In genomic region chr7:81684513-81685262, GRCh38 we compare ENCODE assay signal across 8 cellular contexts.
A peak's percentile ranks its signal among the peaks of the same experiment; 100 is the strongest.
DNase-seq lines count a peak whose midpoint lies in the region; ATAC-seq, FAIRE-seq and TF ChIP-seq lines count a peak whose summit lies in the region.

No MANE protein-coding gene starts in this region.

- H3K27me3 ChIP-seq in K562 (ENCODE audit: control insufficient read depth in 2 of 2, insufficient read depth in 2 of 2, low read length in 2 of 2) (no peaks in the 10 kb centered on the region), subcutaneous abdominal adipose tissue (ENCODE audit: control insufficient read depth in 5 of 5, insufficient read depth in 4 of 5, low read length in 5 of 5) (no peaks in the 10 kb centered on the region), WERI-Rb-1 (ENCODE audit: insufficient read depth, low read depth, severe bottlenecking) (no peaks in the 10 kb centered on the region)

- no peak overlapping the region for H3K27ac ChIP-seq in K562 (ENCODE audit: extremely low read depth, low read depth, low read length)
- peak overlapping the region; percentile 17 for H3K27ac ChIP-seq in subcutaneous abdominal adipose tissue (ENCODE audit: low read depth, low read length)
- no peak overlapping the region for H3K27ac ChIP-seq in WERI-Rb-1

- DNase-seq in AG09319 (ENCODE audit: extremely low read depth, low read depth), result peak; percentile 99
- DNase-seq in NCI-H510A (lab: John Stamatoyannopoulos, UW), result peak; percentile 37
- DNase-seq in K562 (ENCODE audit: extremely low read depth in 1 of 4, low spot score in 3 of 4), result no peak
- peak; percentile 96 for DNase-seq in islet precursor cell
- no peak for DNase-seq in WERI-Rb-1

- no peaks in the 10 kb centered on the region for H3K36me3 ChIP-seq in K562 (ENCODE audit: control insufficient read depth, insufficient read depth, low read length)
- H3K36me3 ChIP-seq in subcutaneous abdominal adipose tissue (ENCODE audit: control insufficient read depth in 5 of 5, insufficient read depth in 5 of 5, low read length in 5 of 5), result no peaks in the 10 kb centered on the region
- no peaks in the 10 kb centered on the region for H3K36me3 ChIP-seq in WERI-Rb-1

- CTCF ChIA-PET in K562 (lab: Yijun Ruan, JAX; ENCODE audit: low intra/inter-chr PET ratio), result no interaction called here

- TF ChIP-seq POLR2A in K562 (conservative IDR thresholded peaks at IDR 0.05), result no peak

- no peak overlapping the region for H2AFZ ChIP-seq in K562 (ENCODE audit: low read depth, low read length)

- in situ Hi-C loops in K562 (cut with MboI), result no loop called here

- POLR2A ChIA-PET in K562 (lab: Yijun Ruan, JAX), result no interaction called here

- H3K4me2 ChIP-seq in K562 (ENCODE audit: insufficient read depth, low read length), result no peak overlapping the region

- ATAC-seq in GM19043 (IDR thresholded peaks at IDR 0.05; ENCODE audit: low read depth, unreplicated experiment) (peak; percentile 85), HG03439 (IDR thresholded peaks at IDR 0.05; ENCODE audit: unreplicated experiment) (peak; percentile 98), K562 (no peak)

- H3K9ac ChIP-seq in K562 (ENCODE audit: insufficient read depth in 1 of 2, low read depth in 2 of 2, low read length in 2 of 2) (no peak overlapping the region), subcutaneous abdominal adipose tissue (ENCODE audit: low read length in 5 of 5) (no peak overlapping the region)

- no TSS peak for BruUV-seq in K562 (replicated peaks; lab: Mats Ljungman, UMichigan)

- H3K79me2 ChIP-seq in K562 (ENCODE audit: control insufficient read depth, insufficient read depth, low read length), result no peaks in the 10 kb centered on the region

- FAIRE-seq in K562 (lab: Jason Lieb, UNC), result no peak

- intact Hi-C loops in K562 (cut with micrococcal nuclease), result no loop called here

- H3K4me1 ChIP-seq in K562 (replicated peaks in 1 of 2; ENCODE audit: control insufficient read depth in 2 of 2, insufficient read depth in 2 of 2, low read length in 2 of 2) (no peaks in the 10 kb centered on the region), subcutaneous abdominal adipose tissue (ENCODE audit: control insufficient read depth in 5 of 5, insufficient read depth in 5 of 5, low read length in 5 of 5) (peaks cover 0 to 12% (median 6%) of the 10 kb centered on the region in 5 donors)

- TF ChIP-seq CTCF in AG09319 (IDR thresholded peaks at IDR 0.05; ENCODE audit: low read depth, low read length) (no peak), K562 (IDR thresholded peaks at IDR 0.05 in 2 of 3, conservative IDR thresholded peaks at IDR 0.05 in 1 of 3; ENCODE audit: insufficient read depth in 2 of 3, low read depth in 1 of 3, low read length in 3 of 3) (no peak), WERI-Rb-1 (IDR thresholded peaks at IDR 0.05; ENCODE audit: low read depth, low read length) (no peak)

- no peak for TF ChIP-seq RAD21 in K562 (CRISPR knock-in tag; conservative IDR thresholded peaks at IDR 0.05 in 1 of 2, IDR thresholded peaks at IDR 0.05 in 1 of 2)

- 4% methylated on average over 2 of the region's 2 CpGs for WGBS in K562 (ENCODE audit: insufficient coverage, low coverage, missing lambda C conversion rate)

- H4K20me1 ChIP-seq in K562 (replicated peaks; ENCODE audit: control insufficient read depth, insufficient read depth, low read length), result no peaks in the 10 kb centered on the region

- H3K9me1 ChIP-seq in K562 (ENCODE audit: control insufficient read depth, insufficient read depth, low read length), result no peaks in the 10 kb centered on the region

- peaks cover 3% of the 10 kb centered on the region for H3K9me3 ChIP-seq in K562 (replicated peaks; ENCODE audit: control insufficient read depth, insufficient read depth, low read depth, low read length)
- H3K9me3 ChIP-seq in subcutaneous abdominal adipose tissue (ENCODE audit: control insufficient read depth in 5 of 5, low read length in 5 of 5), result no peaks in the 10 kb centered on the region
- H3K9me3 ChIP-seq in WERI-Rb-1 (ENCODE audit: severe bottlenecking), result no peaks in the 10 kb centered on the region

- no peak for TF ChIP-seq EP300 in K562 (IDR thresholded peaks at IDR 0.05; ENCODE audit: low read length)

- no peak overlapping the region for H3K4me3 ChIP-seq in K562
- H3K4me3 ChIP-seq in subcutaneous abdominal adipose tissue (ENCODE audit: low read depth in 1 of 5, low read length in 5 of 5), result no peak overlapping the region
- H3K4me3 ChIP-seq in WERI-Rb-1 (ENCODE audit: low read depth, low read length), result no peak overlapping the region

TF ChIP-seq in K562, 482 proteins besides CTCF, POLR2A, EP300 and RAD21 (continues in another document):
- TF ChIP-seq MAFG (tag; conservative IDR thresholded peaks at IDR 0.05), result 0 out of 2 replicates have a peak, but pooled peaks have one; percentile 42
- no peak for TF ChIP-seq HDAC3 (IDR thresholded peaks at IDR 0.05; ENCODE audit: borderline replicate concordance, partially characterized antibody)
- TF ChIP-seq CCNT2 (IDR thresholded peaks at IDR 0.05; ENCODE audit: borderline replicate concordance, extremely low read depth, insufficient read length, low read depth, low read length), result no peak
- TF ChIP-seq NR2C2 (CRISPR knock-in tag; IDR thresholded peaks at IDR 0.05), result no peak
- TF ChIP-seq NR2C2 (tag; IDR thresholded peaks at IDR 0.05), result no peak
- no peak for TF ChIP-seq TEAD1 (CRISPR knock-in tag; IDR thresholded peaks at IDR 0.05)
- TF ChIP-seq MYC (IDR thresholded peaks at IDR 0.05; ENCODE audit: low read depth, low read length), result no peak
- no peak for TF ChIP-seq MYC (CRISPR knock-in tag; IDR thresholded peaks at IDR 0.05; ENCODE audit: borderline replicate concordance, low read depth)
- TF ChIP-seq STAG1 (CRISPR knock-in tag; IDR thresholded peaks at IDR 0.05; ENCODE audit: borderline replicate concordance), result no peak
- no peak for TF ChIP-seq THAP12 (CRISPR knock-in tag; IDR thresholded peaks at IDR 0.05)
- TF ChIP-seq THAP7 (CRISPR knock-in tag; IDR thresholded peaks at IDR 0.05), result no peak
- no peak for TF ChIP-seq MECOM (CRISPR knock-in tag; IDR thresholded peaks at IDR 0.05)
- no peak for TF ChIP-seq NR2F6 (CRISPR knock-in tag; IDR thresholded peaks at IDR 0.05)
- peak; percentile 40 for TF ChIP-seq MAFK (IDR thresholded peaks at IDR 0.05; ENCODE audit: low read length)
- TF ChIP-seq SREBF2 (CRISPR knock-in tag; IDR thresholded peaks at IDR 0.05), result no peak
- TF ChIP-seq, protein P1, sequence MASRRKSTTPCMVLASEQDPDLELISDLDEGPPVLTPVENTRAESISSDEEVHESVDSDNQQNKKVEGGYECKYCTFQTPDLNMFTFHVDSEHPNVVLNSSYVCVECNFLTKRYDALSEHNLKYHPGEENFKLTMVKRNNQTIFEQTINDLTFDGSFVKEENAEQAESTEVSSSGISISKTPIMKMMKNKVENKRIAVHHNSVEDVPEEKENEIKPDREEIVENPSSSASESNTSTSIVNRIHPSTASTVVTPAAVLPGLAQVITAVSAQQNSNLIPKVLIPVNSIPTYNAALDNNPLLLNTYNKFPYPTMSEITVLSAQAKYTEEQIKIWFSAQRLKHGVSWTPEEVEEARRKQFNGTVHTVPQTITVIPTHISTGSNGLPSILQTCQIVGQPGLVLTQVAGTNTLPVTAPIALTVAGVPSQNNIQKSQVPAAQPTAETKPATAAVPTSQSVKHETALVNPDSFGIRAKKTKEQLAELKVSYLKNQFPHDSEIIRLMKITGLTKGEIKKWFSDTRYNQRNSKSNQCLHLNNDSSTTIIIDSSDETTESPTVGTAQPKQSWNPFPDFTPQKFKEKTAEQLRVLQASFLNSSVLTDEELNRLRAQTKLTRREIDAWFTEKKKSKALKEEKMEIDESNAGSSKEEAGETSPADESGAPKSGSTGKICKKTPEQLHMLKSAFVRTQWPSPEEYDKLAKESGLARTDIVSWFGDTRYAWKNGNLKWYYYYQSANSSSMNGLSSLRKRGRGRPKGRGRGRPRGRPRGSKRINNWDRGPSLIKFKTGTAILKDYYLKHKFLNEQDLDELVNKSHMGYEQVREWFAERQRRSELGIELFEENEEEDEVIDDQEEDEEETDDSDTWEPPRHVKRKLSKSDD (conservative IDR thresholded peaks at IDR 0.05; ENCODE audit: low read length), result no peak
- TF ChIP-seq POLR3A (IDR thresholded peaks at IDR 0.05; ENCODE audit: borderline replicate concordance, extremely low read depth, insufficient read depth, insufficient read length), result no peak
- no peak for TF ChIP-seq IFI16 (CRISPR knock-in tag; IDR thresholded peaks at IDR 0.05)
- TF ChIP-seq POLR2B (IDR thresholded peaks at IDR 0.05; ENCODE audit: low read depth, partially characterized antibody), result no peak
- TF ChIP-seq SREBF1 (IDR thresholded peaks at IDR 0.05; ENCODE audit: borderline replicate concordance, low read depth, low read length), result no peak
- no peak for TF ChIP-seq ARID1B (IDR thresholded peaks at IDR 0.05)
- TF ChIP-seq MAFF (IDR thresholded peaks at IDR 0.05; ENCODE audit: low read length), result peak; percentile 67
- TF ChIP-seq XRCC4 (IDR thresholded peaks at IDR 0.05; ENCODE audit: extremely low read depth, insufficient read depth, insufficient read length), result no peak
- TF ChIP-seq ATF7 (IDR thresholded peaks at IDR 0.05), result no peak
- peak; percentile 43 for TF ChIP-seq ZNF316 (IDR thresholded peaks at IDR 0.05)

Comparison
In these comparisons a context has a peak if more than half of its experiments do, and no peak if none do; other contexts are left out.
1. DNase-seq: peak in AG09319 (single experiment), NCI-H510A (single experiment) and islet precursor cell (single experiment); none in K562 (0 of 4) and WERI-Rb-1 (single experiment).